In the genomic region with DNA sequence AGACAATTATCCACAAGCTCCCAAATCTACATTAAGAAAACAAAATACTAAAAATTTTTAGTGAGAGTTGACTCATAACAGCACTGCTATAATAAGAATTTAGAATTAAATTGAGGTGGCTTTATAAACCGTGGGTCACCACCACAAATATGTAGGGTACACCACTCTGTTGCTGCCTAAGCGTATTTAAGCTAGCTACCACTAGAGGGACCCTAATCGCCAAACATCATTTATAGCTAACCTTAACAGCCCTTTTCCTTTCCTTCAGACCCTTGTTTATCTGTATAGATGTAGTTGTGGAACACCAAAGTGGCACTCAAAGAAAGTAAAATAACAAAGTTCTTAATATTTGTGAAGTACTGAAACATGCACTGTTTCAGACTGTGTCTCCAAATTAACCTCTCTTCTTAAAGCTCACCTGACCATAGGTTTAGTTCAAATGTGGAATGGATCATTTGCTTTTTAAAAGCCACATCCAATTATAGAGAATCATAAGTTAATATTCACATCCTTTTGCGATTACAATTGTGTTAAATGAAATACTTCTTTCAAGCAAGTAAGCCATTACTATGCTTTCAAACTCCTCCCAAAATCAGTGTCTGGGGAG, we compare ENCODE assay signal across 1 cellular context.
TF ChIP-seq lines count a peak whose summit lies in the region.

No MANE protein-coding gene starts in this region.

TF ChIP-seq in GM23338, 12 proteins besides CTCF, POLR2A, EP300 and RAD21:
- TF ChIP-seq EZH2phosphoT487 (IDR thresholded peaks at IDR 0.05; ENCODE audit: unreplicated experiment): no peak
- no peak for TF ChIP-seq CREB1 (CRISPR knock-in tag; IDR thresholded peaks at IDR 0.05; ENCODE audit: low read depth)
- TF ChIP-seq JUNB (IDR thresholded peaks at IDR 0.05; ENCODE audit: unreplicated experiment): no peak
- TF ChIP-seq POLR2AphosphoS5 (IDR thresholded peaks at IDR 0.05; ENCODE audit: low read depth): no peak
- no peak for TF ChIP-seq ZNF114 (CRISPR knock-in tag; IDR thresholded peaks at IDR 0.05)
- no peak for TF ChIP-seq EZH2 (IDR thresholded peaks at IDR 0.05; ENCODE audit: low read depth, unreplicated experiment)
TF ChIP-seq in GM23338: peak in this region for 0.
